1 cellular context compared by ENCODE assay signal in genomic region chr2:197034292-197034691, GRCh38.
TF ChIP-seq lines count a peak whose summit lies in the region.

No MANE protein-coding gene starts in this region.

TF ChIP-seq in WTC11, 78 proteins besides CTCF, POLR2A, EP300 and RAD21 (continued from another document):
- TF ChIP-seq AR (CRISPR knock-in tag; IDR thresholded peaks at IDR 0.05) (no peak), RELA (CRISPR knock-in tag; IDR thresholded peaks at IDR 0.05; ENCODE audit: borderline replicate concordance) (no peak), EMX1 (CRISPR knock-in tag; IDR thresholded peaks at IDR 0.05) (no peak), ATF1 (CRISPR knock-in tag; IDR thresholded peaks at IDR 0.05) (no peak), ZNF671 (CRISPR knock-in tag; IDR thresholded peaks at IDR 0.05) (no peak), TP53 (CRISPR knock-in tag; IDR thresholded peaks at IDR 0.05) (no peak), KAT7 (CRISPR knock-in tag; IDR thresholded peaks at IDR 0.05; ENCODE audit: borderline replicate concordance) (no peak)
- TF ChIP-seq, protein P1, sequence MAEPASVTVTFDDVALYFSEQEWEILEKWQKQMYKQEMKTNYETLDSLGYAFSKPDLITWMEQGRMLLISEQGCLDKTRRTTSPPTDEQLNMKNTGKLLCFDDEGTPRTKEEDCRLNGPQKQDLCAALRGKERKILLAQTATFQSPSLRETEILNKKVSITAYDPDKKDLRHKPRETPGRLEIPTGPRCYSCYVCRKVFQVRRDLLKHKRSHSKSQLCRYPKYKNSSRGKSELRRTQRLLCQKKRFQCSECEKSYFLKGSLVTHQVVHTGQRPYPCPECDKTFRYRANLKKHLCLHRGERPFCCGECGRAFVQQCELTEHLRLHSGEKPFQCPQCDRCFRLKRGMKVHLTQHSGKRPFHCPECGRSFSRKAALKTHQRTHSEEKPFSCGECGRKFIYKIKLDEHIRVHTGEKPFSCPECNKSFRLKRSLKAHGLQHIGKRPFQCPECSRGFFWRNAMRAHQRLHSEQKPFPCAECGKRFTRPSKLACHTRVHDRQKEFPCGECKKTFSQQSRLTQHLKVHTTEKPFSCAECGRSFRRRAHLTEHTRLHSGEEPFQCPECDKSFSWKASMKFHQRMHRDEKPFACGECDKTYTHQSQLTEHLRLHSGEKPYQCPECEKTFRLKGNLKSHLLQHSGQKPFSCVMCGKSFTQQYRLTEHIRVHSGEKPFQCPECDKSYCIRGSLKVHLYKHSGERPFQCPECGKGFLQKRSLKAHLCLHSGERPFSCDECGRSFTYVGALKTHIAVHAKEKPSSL (CRISPR knock-in tag; conservative IDR thresholded peaks at IDR 0.05) = no peak
